In the genomic region with DNA sequence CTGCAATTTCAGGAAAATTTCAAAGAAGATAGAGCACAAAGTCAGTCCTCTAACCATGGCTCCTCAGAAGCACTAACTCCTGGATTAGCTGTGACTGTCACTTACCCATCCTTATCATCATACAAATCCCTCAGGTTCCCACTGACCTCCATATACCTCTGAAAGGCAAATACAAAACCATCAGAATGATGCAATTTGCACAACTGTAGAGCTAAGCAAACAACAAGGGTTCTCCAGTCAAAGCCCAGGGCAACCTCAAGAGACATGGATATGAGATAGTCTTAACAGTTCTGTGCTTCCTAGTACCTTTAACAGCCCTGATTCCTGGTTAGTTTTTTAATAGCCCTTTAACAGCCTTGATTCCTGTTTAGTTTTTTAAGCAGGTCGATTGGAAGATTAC, we compare ENCODE assay signal across 19 cellular contexts. TPM values are rescaled to one million over a fixed set of nuclear protein-coding genes. Genes with fewer than 3 reads are reported as not detected.
DNase-seq lines count a peak whose midpoint lies in the region; ATAC-seq lines count a peak whose summit lies in the region.
"Had no signal": no experiment of that assay in that cellular context is flagged by ENCODE, and none has a peak within 500 bp of the region (broad histone marks: within the 10 kb centered on the region; RNA-seq: fewer than 3 reads in every experiment).

No MANE protein-coding gene starts in this region.

- intact Hi-C loops in naive thymus-derived CD4-positive, alpha-beta T cell (cut with micrococcal nuclease) = no loop called here
- intact Hi-C loops in posterior cingulate gyrus (cut with DNase I) = no loop called here

- H3K27ac ChIP-seq in naive thymus-derived CD4-positive, alpha-beta T cell (ENCODE audit: low read depth, low read length) = no peak overlapping the region
- H3K27ac ChIP-seq: heart left ventricle, parathyroid adenoma, vagina had no signal

- H3K9me3 ChIP-seq in naive thymus-derived CD4-positive, alpha-beta T cell (ENCODE audit: control insufficient read depth in 2 of 3, low read length in 3 of 3) = no peaks in the 10 kb centered on the region
- H3K9me3 ChIP-seq: heart left ventricle, mucosa of descending colon, vagina had no signal

- H3K27ac Mint-ChIP-seq in T-cell = peak overlapping the region in 1 of 2 donors; percentile 16
- peak overlapping the region in 3 of 9 donors; percentile 7 to 91 (median 51) for H3K27ac Mint-ChIP-seq in naive thymus-derived CD4-positive, alpha-beta T cell

- peak overlapping the region; percentile 93 for H3K4me3 Mint-ChIP-seq in activated T-cell treated with anti-CD3 and anti-CD28 coated beads, Interleukin-2, amount 50 U/mL, for 4 hours
- H3K4me3 Mint-ChIP-seq in T-cell = peak overlapping the region in 2 of 3 donors; percentile 98 to 100
- H3K4me3 Mint-ChIP-seq in naive thymus-derived CD4-positive, alpha-beta T cell = peak overlapping the region in 7 of 10 donors; percentile 12 to 100 (median 89)

- no peaks in the 10 kb centered on the region for H3K9me3 Mint-ChIP-seq in activated T-cell treated with anti-CD3 and anti-CD28 coated beads, Interleukin-2, amount 50 U/mL, for 4 hours
- H3K9me3 Mint-ChIP-seq in T-cell = no peaks in the 10 kb centered on the region
- no peaks in the 10 kb centered on the region for H3K9me3 Mint-ChIP-seq in naive thymus-derived CD4-positive, alpha-beta T cell

- H3K4me3 ChIP-seq in naive thymus-derived CD4-positive, alpha-beta T cell (ENCODE audit: low read length) = no peak overlapping the region
- H3K4me3 ChIP-seq: mucosa of descending colon, vagina had no signal

- no peak for DNase-seq in activated T-cell treated with anti-CD3 and anti-CD28 coated beads, Interleukin-2, amount 50 U/mL, for 4 hours
- no peak for DNase-seq in activated T-cell treated with anti-CD3 and anti-CD28 coated beads for 4 hours
- no peak for DNase-seq in T-cell
- DNase-seq in naive thymus-derived CD4-positive, alpha-beta T cell = no peak
- DNase-seq in posterior cingulate gyrus = no peak
- DNase-seq in cortex of kidney (lab: John Stamatoyannopoulos, UW) = no peak
- DNase-seq: activated CD4-positive, CD25-positive, alpha-beta regulatory T cell; COR-L47; mucosa of descending colon; NCI-H2081 treated with DMSO at 0.1 percent for 48 hours; NCI-H69; T-helper 1 cell had no signal

- peaks cover 13% of the 10 kb centered on the region for H3K36me3 Mint-ChIP-seq in activated T-cell treated with anti-CD3 and anti-CD28 coated beads, Interleukin-2, amount 50 U/mL, for 4 hours (ENCODE audit: insufficient read depth)
- H3K36me3 Mint-ChIP-seq in T-cell = peaks cover 23% of the 10 kb centered on the region
- H3K36me3 Mint-ChIP-seq in naive thymus-derived CD4-positive, alpha-beta T cell = peaks cover 0 to 19% (median 14%) of the 10 kb centered on the region in 5 donors

- CTCF ChIA-PET in T-cell (lab: Charles Lee) = no interaction called here
- CTCF ChIA-PET in naive thymus-derived CD4-positive, alpha-beta T cell (lab: Charles Lee) = interaction anchor here (0.5 kb wide), 1 partner anchor 306 kb away, joined by 4 read pairs; no protein-coding TSS in a partner anchor

- POLR2A ChIA-PET in T-cell (lab: Charles Lee) = no interaction called here
- POLR2A ChIA-PET in naive thymus-derived CD4-positive, alpha-beta T cell (lab: Charles Lee) = no interaction called here

- peaks cover 13 to 57% (median 21%) of the 10 kb centered on the region in 3 experiments for H3K36me3 ChIP-seq in naive thymus-derived CD4-positive, alpha-beta T cell (ENCODE audit: control insufficient read depth in 2 of 3, insufficient read depth in 3 of 3, low read length in 3 of 3)

- H3K27me3 Mint-ChIP-seq in activated T-cell treated with anti-CD3 and anti-CD28 coated beads, Interleukin-2, amount 50 U/mL, for 4 hours (ENCODE audit: low read depth) = no peaks in the 10 kb centered on the region
- no peaks in the 10 kb centered on the region for H3K27me3 Mint-ChIP-seq in T-cell
- no peaks in the 10 kb centered on the region for H3K27me3 Mint-ChIP-seq in naive thymus-derived CD4-positive, alpha-beta T cell

- peaks cover 13 to 15% of the 10 kb centered on the region in 2 donors for H3K4me1 ChIP-seq in naive thymus-derived CD4-positive, alpha-beta T cell (ENCODE audit: control insufficient read depth in 2 of 2, insufficient read depth in 2 of 2, low read length in 2 of 2)
- H3K4me1 ChIP-seq: parathyroid adenoma had no signal

- H3K27me3 ChIP-seq in naive thymus-derived CD4-positive, alpha-beta T cell (ENCODE audit: control insufficient read depth in 2 of 2, insufficient read depth in 2 of 2, low read length in 2 of 2) = no peaks in the 10 kb centered on the region
- H3K27me3 ChIP-seq: heart left ventricle, vagina had no signal

- no peak for ATAC-seq in activated T-cell treated with anti-CD3 and anti-CD28 coated beads, Interleukin-2, amount 50 U/mL, for 4 hours
- no peak for ATAC-seq in T-cell (replicated peaks in 1 of 4)
- no peak for ATAC-seq in naive thymus-derived CD4-positive, alpha-beta T cell
- ATAC-seq: esophagus mucosa, heart left ventricle, mucosa of descending colon had no signal

- peaks cover 16% of the 10 kb centered on the region for H3K4me1 Mint-ChIP-seq in activated T-cell treated with anti-CD3 and anti-CD28 coated beads, Interleukin-2, amount 50 U/mL, for 4 hours (ENCODE audit: low read depth)
- peaks cover 18 to 25% (median 25%) of the 10 kb centered on the region in 3 donors for H3K4me1 Mint-ChIP-seq in T-cell
- H3K4me1 Mint-ChIP-seq in naive thymus-derived CD4-positive, alpha-beta T cell = peaks cover 16 to 26% (median 24%) of the 10 kb centered on the region in 7 donors

RNA-seq across cellular contexts. Expression of a gene that starts 2.1 kb away (rescaled TPM):
- total RNA-seq in activated T-cell treated with anti-CD3 and anti-CD28 coated beads, Interleukin-2, amount 50 U/mL, for 4 hours = 100 to 1,000 TPM; 130 to 133 (median 130) TPM
- total RNA-seq in T-cell = 10 to 100 TPM; 45.2 to 69.9 (median 53.0) TPM
- 10 to 100 TPM; 43.2 to 90.4 (median 77.6) TPM for total RNA-seq in naive thymus-derived CD4-positive, alpha-beta T cell
- polyA plus RNA-seq in naive thymus-derived CD4-positive, alpha-beta T cell = 100 to 1,000 TPM; 116 to 118 TPM

RNA-seq across cellular contexts. Expression of a gene that starts 17.6 kb away (rescaled TPM):
- 10 to 100 TPM; 15.9 to 33.8 (median 26.9) TPM for total RNA-seq in activated T-cell treated with anti-CD3 and anti-CD28 coated beads, Interleukin-2, amount 50 U/mL, for 4 hours
- 10 to 100 TPM in 2 of 5 donors, 1 to 10 TPM in 3; 4.1 to 19.3 (median 8.1) TPM for total RNA-seq in T-cell
- total RNA-seq in naive thymus-derived CD4-positive, alpha-beta T cell = 10 to 100 TPM in 2 of 5 experiments, 1 to 10 TPM in 3; 2.9 to 19.0 (median 8.6) TPM
- polyA plus RNA-seq in naive thymus-derived CD4-positive, alpha-beta T cell = 1 to 10 TPM; 5.1 to 8.8 TPM

RNA-seq across cellular contexts. Expression of a gene that starts 24.9 kb away (rescaled TPM):
- total RNA-seq in activated T-cell treated with anti-CD3 and anti-CD28 coated beads, Interleukin-2, amount 50 U/mL, for 4 hours = 100 to 1,000 TPM; 103 to 105 (median 104) TPM
- 10 to 100 TPM in 3 of 5 donors, 1 to 10 TPM in 2; 8.5 to 18.3 (median 15.9) TPM for total RNA-seq in T-cell
- 10 to 100 TPM in 3 of 5 experiments, 1 to 10 TPM in 2; 8.2 to 42.8 (median 15.7) TPM for total RNA-seq in naive thymus-derived CD4-positive, alpha-beta T cell
- polyA plus RNA-seq in naive thymus-derived CD4-positive, alpha-beta T cell = 10 to 100 TPM; 17.4 to 26.0 TPM

RNA-seq across cellular contexts. Expression of a gene that starts 40.8 kb away (rescaled TPM):
- 10 to 100 TPM; 12.6 to 17.0 (median 15.5) TPM for total RNA-seq in activated T-cell treated with anti-CD3 and anti-CD28 coated beads, Interleukin-2, amount 50 U/mL, for 4 hours
- 10 to 100 TPM; 27.9 to 35.8 (median 30.9) TPM for total RNA-seq in T-cell
- 10 to 100 TPM; 23.3 to 35.7 (median 30.6) TPM for total RNA-seq in naive thymus-derived CD4-positive, alpha-beta T cell
- 10 to 100 TPM; 14.1 to 23.9 TPM for polyA plus RNA-seq in naive thymus-derived CD4-positive, alpha-beta T cell

RNA-seq across cellular contexts. Expression of a gene that starts 58.9 kb away (rescaled TPM):
- 1 to 10 TPM in 2 of 3 donors, under 1 TPM in 1; 0.91 to 1.3 (median 1.0) TPM for total RNA-seq in activated T-cell treated with anti-CD3 and anti-CD28 coated beads, Interleukin-2, amount 50 U/mL, for 4 hours
- total RNA-seq in T-cell = under 1 TPM; 0.28 to 0.72 (median 0.64) TPM
- under 1 TPM in 2 of 5 experiments, not detected in 3; 0.17 to 0.19 TPM for total RNA-seq in naive thymus-derived CD4-positive, alpha-beta T cell
- polyA plus RNA-seq in naive thymus-derived CD4-positive, alpha-beta T cell = not detected
- total RNA-seq: HT1080, mucosa of descending colon, RPMI7951, vagina had no signal
- polyA plus RNA-seq: aorta, heart left ventricle had no signal
